Comparison of ENCODE assay signal across 8 cellular contexts in genomic region chr6:36885461-36886401, GRCh38. TPM values are rescaled to one million over a fixed set of nuclear protein-coding genes. Genes with fewer than 3 reads are reported as not detected.
DNase-seq lines count a peak whose midpoint lies in the region; ATAC-seq lines count a peak whose summit lies in the region.

C6orf89 (plus strand) TSS chr6:36885952; CDS start chr6:36899445, 13,493 bp downstream.

- ATAC-seq in GM19351 (IDR thresholded peaks at IDR 0.05; ENCODE audit: unreplicated experiment), result peak; percentile 98
- peak; percentile 93 for ATAC-seq in HG03521 (IDR thresholded peaks at IDR 0.05; ENCODE audit: unreplicated experiment)

- H3K4me1 Mint-ChIP-seq in activated CD4-positive, alpha-beta T cell treated with anti-CD3 and anti-CD28 coated beads, Interleukin-2, amount 10 ng/mL, durations not matched to agents 7 days and 5 days, result peaks cover 38% of the 10 kb centered on the region

- CTCF ChIA-PET in activated CD4-positive, alpha-beta T cell treated with anti-CD3 and anti-CD28 coated beads, Interleukin-2, amount 10 ng/mL, durations not matched to agents 7 days and 5 days (lab: Charles Lee), result interaction anchor here (0.6 to 5.8 kb wide), 28 partner anchors 10 to 324 kb away, joined by 3 to 77 read pairs (median 4); partner anchors contain the start of genes MTCH1 and PPIL1

- peak within 1 kb of the TSS; percentile 94 for H3K27ac Mint-ChIP-seq in activated CD4-positive, alpha-beta T cell treated with anti-CD3 and anti-CD28 coated beads, Interleukin-2, amount 10 ng/mL, durations not matched to agents 7 days and 5 days

- no peaks in the 10 kb centered on the region for H3K9me3 Mint-ChIP-seq in activated CD4-positive, alpha-beta T cell treated with anti-CD3 and anti-CD28 coated beads, Interleukin-2, amount 10 ng/mL, durations not matched to agents 7 days and 5 days

- no peaks in the 10 kb centered on the region for H3K27me3 Mint-ChIP-seq in activated CD4-positive, alpha-beta T cell treated with anti-CD3 and anti-CD28 coated beads, Interleukin-2, amount 10 ng/mL, durations not matched to agents 7 days and 5 days

- POLR2A ChIA-PET in activated CD4-positive, alpha-beta T cell treated with anti-CD3 and anti-CD28 coated beads, Interleukin-2, amount 10 ng/mL, durations not matched to agents 7 days and 5 days (lab: Charles Lee), result interaction anchor here (0.5 kb wide), 1 partner anchor 285 kb away, joined by 3 read pairs; the partner anchor contains the start of gene PIM1

- DNase-seq in CD1c-positive myeloid dendritic cell (ENCODE audit: extremely low spot score), result peak; percentile 99
- DNase-seq in NCI-H69 (lab: John Stamatoyannopoulos, UW), result peak; percentile 100
- DNase-seq in activated CD4-positive, alpha-beta T cell treated with anti-CD3 and anti-CD28 coated beads, Interleukin-2, amount 10 ng/mL, durations not matched to agents 7 days and 5 days, result peak; percentile 99
- DNase-seq in cortex of kidney (lab: John Stamatoyannopoulos, UW), result peak; percentile 75
- peak; percentile 99 for DNase-seq in left kidney (ENCODE audit: low read depth, low spot score)
- peak; percentile 96 to 97 for DNase-seq in stimulated activated CD4-positive, alpha-beta T cell treated with anti-CD3 and anti-CD28 coated beads, Interleukin-2, amount 100 ng/mL, for 24 hours

- H3K36me3 Mint-ChIP-seq in activated CD4-positive, alpha-beta T cell treated with anti-CD3 and anti-CD28 coated beads, Interleukin-2, amount 10 ng/mL, durations not matched to agents 7 days and 5 days (ENCODE audit: low read depth), result peaks cover 11% of the 10 kb centered on the region

- peak within 1 kb of the TSS; percentile 90 for H3K4me3 Mint-ChIP-seq in activated CD4-positive, alpha-beta T cell treated with anti-CD3 and anti-CD28 coated beads, Interleukin-2, amount 10 ng/mL, durations not matched to agents 7 days and 5 days

RNA-seq across cellular contexts. Expression of gene C6orf89, which starts in this region (rescaled TPM):
- total RNA-seq in activated CD4-positive, alpha-beta T cell treated with anti-CD3 and anti-CD28 coated beads, Interleukin-2, amount 10 ng/mL, durations not matched to agents 7 days and 5 days, result 10 to 100 TPM; 47.5 to 58.1 TPM

Comparison
In these comparisons a context has a peak if more than half of its experiments do, and no peak if none do; other contexts are left out.
1. Peak in every context shown above with its lines: DNase-seq and ATAC-seq.